Comparison of ENCODE assay signal across 10 cellular contexts in genomic region chr17:38449364-38449763, GRCh38. TPM values are rescaled to one million over a fixed set of nuclear protein-coding genes. Genes with fewer than 3 reads are reported as not detected.
DNase-seq lines count a peak whose midpoint lies in the region; ATAC-seq, FAIRE-seq and TF ChIP-seq lines count a peak whose summit lies in the region.
"Had no signal": no experiment of that assay in that cellular context is flagged by ENCODE, and none has a peak within 500 bp of the region (broad histone marks: within the 10 kb centered on the region; RNA-seq: fewer than 3 reads in every experiment).

No MANE protein-coding gene starts in this region.

- intact Hi-C loops in kidney (cut with DNase I), result no loop called here
- intact Hi-C loops in ascending aorta (cut with DNase I), result no loop called here

- TF ChIP-seq EP300 in suprapubic skin (IDR thresholded peaks at IDR 0.05), result no peak

- H3K9ac ChIP-seq in HUES6 (ENCODE audit: low read length) (peak overlapping the region; percentile 24), kidney (ENCODE audit: low read length in 2 of 2) (no peak overlapping the region)

- DNase-seq in caudate nucleus (lab: John Stamatoyannopoulos, UW) (no peak), kidney (no peak), suprapubic skin (ENCODE audit: low spot score in 2 of 2) (no peak), ascending aorta (ENCODE audit: low spot score in 2 of 2) (no peak)
- DNase-seq: GDM1, nucleus accumbens had no signal

- H3K27ac ChIP-seq in HUES6 (ENCODE audit: low read depth, low read length) (no peak overlapping the region), caudate nucleus (ENCODE audit: low read depth, low read length) (peak overlapping the region; percentile 1), kidney (ENCODE audit: low read depth in 2 of 2, low read length in 2 of 2) (peak overlapping the region; percentile 22 to 59), suprapubic skin (peak overlapping the region; percentile 76), ascending aorta (peak overlapping the region in 1 of 2 donors; percentile 2)

- H3K27me3 ChIP-seq in HUES6 (ENCODE audit: control insufficient read depth, insufficient read depth, low read length) (no peaks in the 10 kb centered on the region), suprapubic skin (no peaks in the 10 kb centered on the region), ascending aorta (no peaks in the 10 kb centered on the region)

- TF ChIP-seq POLR2A in suprapubic skin (IDR thresholded peaks at IDR 0.05), result no peak

- H3K36me3 ChIP-seq in HUES6 (ENCODE audit: control insufficient read depth, insufficient read depth, low read length) (no peaks in the 10 kb centered on the region), kidney (ENCODE audit: control insufficient read depth in 1 of 2, insufficient read depth in 2 of 2, low read length in 2 of 2) (no peaks in the 10 kb centered on the region), suprapubic skin (no peaks in the 10 kb centered on the region), ascending aorta (no peaks in the 10 kb centered on the region)

- ATAC-seq in GM19467 (IDR thresholded peaks at IDR 0.05; ENCODE audit: unreplicated experiment) (no peak), GM19351 (IDR thresholded peaks at IDR 0.05; ENCODE audit: unreplicated experiment) (no peak), GM19324 (IDR thresholded peaks at IDR 0.05; ENCODE audit: low FRiP score, unreplicated experiment) (no peak)

- 38% methylated on average over 14 of the region's 15 CpGs for WGBS in suprapubic skin

- H3K4me3 ChIP-seq in HUES6 (ENCODE audit: low read depth, low read length) (no peak overlapping the region; the same call in 1 of the 2 replicates), kidney (ENCODE audit: low read length in 2 of 2) (no peak overlapping the region), suprapubic skin (no peak overlapping the region), ascending aorta (no peak overlapping the region)

- peaks cover 52% of the 10 kb centered on the region for H3K4me1 ChIP-seq in HUES6 (ENCODE audit: control insufficient read depth, insufficient read depth, low read length)
- H3K4me1 ChIP-seq in kidney (ENCODE audit: control insufficient read depth in 1 of 2, insufficient read depth in 1 of 2, low read depth in 1 of 2, low read length in 2 of 2), result peaks cover 3 to 26% of the 10 kb centered on the region in 2 donors
- H3K4me1 ChIP-seq in suprapubic skin, result peaks cover 62% of the 10 kb centered on the region
- H3K4me1 ChIP-seq in ascending aorta, result peaks cover 14 to 38% of the 10 kb centered on the region in 2 donors

- H3K9me3 ChIP-seq in HUES6 (ENCODE audit: control insufficient read depth, insufficient read depth, low read depth, low read length) (no peaks in the 10 kb centered on the region), kidney (ENCODE audit: control insufficient read depth in 1 of 2, low read length in 2 of 2) (no peaks in the 10 kb centered on the region), suprapubic skin (no peaks in the 10 kb centered on the region), ascending aorta (no peaks in the 10 kb centered on the region)

- TF ChIP-seq CTCF in kidney (IDR thresholded peaks at IDR 0.05; ENCODE audit: borderline replicate concordance, extremely low read depth, insufficient read depth), result no peak
- TF ChIP-seq CTCF in suprapubic skin (IDR thresholded peaks at IDR 0.05), result no peak
- no peak for TF ChIP-seq CTCF in ascending aorta (IDR thresholded peaks at IDR 0.05)

- FAIRE-seq in kidney (lab: Jason Lieb, UNC), result no peak

RNA-seq across cellular contexts. Expression of gene ARHGAP23, which starts 21.1 kb away (rescaled TPM):
- total RNA-seq in kidney (53.8 TPM), suprapubic skin (100 to 1,000 TPM in 3 of 4 donors, 10 to 100 TPM in 1; 94.8 to 149 (median 121) TPM), ascending aorta (89.0 TPM)
- polyA plus RNA-seq in kidney (ENCODE audit: insufficient read depth, low read depth, low replicate concordance), result 7.6 TPM
